ENCODE assay signal across 13 cellular contexts in genomic region chr1:42926235-42926869, GRCh38. TPM values are rescaled to one million over a fixed set of nuclear protein-coding genes. Genes with fewer than 3 reads are reported as not detected.
DNase-seq lines count a peak whose midpoint lies in the region; ATAC-seq and TF ChIP-seq lines count a peak whose summit lies in the region.
"Had no signal": no experiment of that assay in that cellular context is flagged by ENCODE, and none has a peak within 500 bp of the region (broad histone marks: within the 10 kb centered on the region; RNA-seq: fewer than 3 reads in every experiment).

No MANE protein-coding gene starts in this region.

- H3K27ac Mint-ChIP-seq in stimulated activated memory B cell treated with anti-CD40 and anti-IgM and Interleukin-4, amounts not matched to agents 10 μg/mL and 1 μg/mL and 100 μg/mL, for 72 hours = peak overlapping the region; percentile 82

- no peak for ATAC-seq in right cardiac atrium
- no peak for ATAC-seq in stimulated activated memory B cell treated with anti-CD40 and anti-IgM and Interleukin-4, amounts not matched to agents 10 μg/mL and 1 μg/mL and 100 μg/mL, for 72 hours
- no peak for ATAC-seq in GM19351 (IDR thresholded peaks at IDR 0.05; ENCODE audit: unreplicated experiment)
- ATAC-seq: activated naive CD4-positive, alpha-beta T cell treated with anti-CD3 and anti-CD28 coated beads, Interleukin-2, amount 50 U/mL, for 72 hours had no signal

- H3K36me3 Mint-ChIP-seq in stimulated activated memory B cell treated with anti-CD40 and anti-IgM and Interleukin-4, amounts not matched to agents 10 μg/mL and 1 μg/mL and 100 μg/mL, for 72 hours = peaks cover 61% of the 10 kb centered on the region

- WGBS in right cardiac atrium = 90% methylated on average over 4 of the region's 4 CpGs

- H3K27me3 Mint-ChIP-seq in stimulated activated memory B cell treated with anti-CD40 and anti-IgM and Interleukin-4, amounts not matched to agents 10 μg/mL and 1 μg/mL and 100 μg/mL, for 72 hours = no peaks in the 10 kb centered on the region

- H3K9me2 ChIP-seq in OCI-LY7 (ENCODE audit: insufficient read depth, low read length) = no peaks in the 10 kb centered on the region

- CTCF ChIA-PET in OCI-LY7 (lab: Charles Lee; ENCODE audit: unreplicated experiment) = no interaction called here

- BruUV-seq in OCI-LY7 (replicated peaks; lab: Mats Ljungman, UMichigan) = TSS peak; percentile 65

- H3K4me3 ChIP-seq in cardiac muscle cell (no peak overlapping the region), right cardiac atrium (ENCODE audit: low read length) (no peak overlapping the region), OCI-LY7 (ENCODE audit: low read depth, low read length, poor library complexity, severe bottlenecking) (no peak overlapping the region), dorsolateral prefrontal cortex (no peak overlapping the region)
- H3K4me3 ChIP-seq: stomach had no signal

- DNase-seq in cardiac muscle cell (ENCODE audit: low read depth in 1 of 2, low spot score in 1 of 2) = no peak
- DNase-seq in right cardiac atrium = no peak
- no peak for DNase-seq in OCI-LY7 (ENCODE audit: low spot score)
- no peak for DNase-seq in dorsolateral prefrontal cortex
- no peak for DNase-seq in GM13976 (ENCODE audit: low spot score)
- DNase-seq in Ammon's horn (ENCODE audit: low spot score) = no peak
- DNase-seq: kidney glomerular epithelial cell, NCI-H1694 treated with DMSO at 0.1 percent for 48 hours, NCI-H446, stomach had no signal

- H3K4me1 Mint-ChIP-seq in stimulated activated memory B cell treated with anti-CD40 and anti-IgM and Interleukin-4, amounts not matched to agents 10 μg/mL and 1 μg/mL and 100 μg/mL, for 72 hours = peaks cover 70% of the 10 kb centered on the region

- H3K9me3 ChIP-seq in cardiac muscle cell (ENCODE audit: low read depth) (no peaks in the 10 kb centered on the region), right cardiac atrium (ENCODE audit: control insufficient read depth, low read length) (no peaks in the 10 kb centered on the region), OCI-LY7 (ENCODE audit: low read length) (no peaks in the 10 kb centered on the region)
- H3K9me3 ChIP-seq: stomach had no signal

- H3K4me1 ChIP-seq in cardiac muscle cell (ENCODE audit: low read depth) (peaks cover 12% of the 10 kb centered on the region), right cardiac atrium (ENCODE audit: control insufficient read depth, insufficient read depth, low read length) (peaks cover 2% of the 10 kb centered on the region), OCI-LY7 (ENCODE audit: insufficient read depth, low read length, poor library complexity, severe bottlenecking) (peaks cover 31% of the 10 kb centered on the region)

- intact Hi-C loops in right cardiac atrium (cut with DNase I) (no loop called here), OCI-LY7 (cut with micrococcal nuclease; ENCODE audit: unreplicated experiment) (no loop called here), dorsolateral prefrontal cortex (cut with DNase I) (no loop called here)

- H3K27ac ChIP-seq in cardiac muscle cell (peak overlapping the region; percentile 57), right cardiac atrium (ENCODE audit: low read length) (no peak overlapping the region), OCI-LY7 (ENCODE audit: low read depth, low read length, poor library complexity, severe bottlenecking) (no peak overlapping the region), dorsolateral prefrontal cortex (peak overlapping the region in 44 of 59 donors; percentile 1 to 99 (median 97))

- TF ChIP-seq CTCF in cardiac muscle cell (IDR thresholded peaks at IDR 0.05; ENCODE audit: low read depth, low read length) = no peak
- TF ChIP-seq CTCF in OCI-LY7 (conservative IDR thresholded peaks at IDR 0.05; ENCODE audit: low read length) = no peak
- TF ChIP-seq CTCF in dorsolateral prefrontal cortex (IDR thresholded peaks at IDR 0.05 in 54 of 56, conservative IDR thresholded peaks at IDR 0.05 in 2 of 56; ENCODE audit: low read depth in 1 of 56, partially characterized antibody in 56 of 56) = no peak
- TF ChIP-seq CTCF in GM13976 (IDR thresholded peaks at IDR 0.05; ENCODE audit: borderline replicate concordance, control extremely low read depth, extremely low read depth, insufficient read depth, missing control alignments) = no peak

- POLR2A ChIA-PET in OCI-LY7 (lab: Charles Lee) = no interaction called here

- H3K36me3 ChIP-seq in cardiac muscle cell (peaks cover 43% of the 10 kb centered on the region), OCI-LY7 (ENCODE audit: insufficient read depth, low read length) (peaks cover 66% of the 10 kb centered on the region)

- peaks cover 5% of the 10 kb centered on the region; the same call in 1 of the 2 replicates for H3K79me2 ChIP-seq in OCI-LY7 (ENCODE audit: insufficient read depth, low read depth, low read length)

- no peak overlapping the region for H3K4me3 Mint-ChIP-seq in stimulated activated memory B cell treated with anti-CD40 and anti-IgM and Interleukin-4, amounts not matched to agents 10 μg/mL and 1 μg/mL and 100 μg/mL, for 72 hours

- no peak overlapping the region for H2AFZ ChIP-seq in OCI-LY7 (ENCODE audit: low read length)

- no peaks in the 10 kb centered on the region for H4K20me1 ChIP-seq in OCI-LY7 (ENCODE audit: insufficient read depth, low read length)

- H3K27me3 ChIP-seq in cardiac muscle cell (no peaks in the 10 kb centered on the region), right cardiac atrium (ENCODE audit: control insufficient read depth, insufficient read depth) (no peaks in the 10 kb centered on the region), dorsolateral prefrontal cortex (no peaks in the 10 kb centered on the region)
- H3K27me3 ChIP-seq: stomach had no signal

- in situ Hi-C loops in GM13976 (cut with MboI; ENCODE audit: low sequenced_read_pairs, unreplicated experiment) = no loop called here

- H3K9me3 Mint-ChIP-seq in stimulated activated memory B cell treated with anti-CD40 and anti-IgM and Interleukin-4, amounts not matched to agents 10 μg/mL and 1 μg/mL and 100 μg/mL, for 72 hours = no peaks in the 10 kb centered on the region
- H3K9me3 Mint-ChIP-seq: activated naive CD4-positive, alpha-beta T cell treated with anti-CD3 and anti-CD28 coated beads, Interleukin-2, amount 50 U/mL, for 72 hours had no signal

- no peak overlapping the region for H3K4me2 ChIP-seq in OCI-LY7 (ENCODE audit: low read length)

RNA-seq across cellular contexts. Expression of gene SLC2A1, which starts 32.3 kb away (rescaled TPM):
- 714 and 748 TPM in 2 replicates for total RNA-seq in cardiac muscle cell
- polyA plus RNA-seq in cardiac muscle cell = 215 and 243 TPM in 2 replicates
- 10 to 100 TPM in 3 of 4 donors, 1 to 10 TPM in 1; 8.1 to 25.7 (median 15.2) TPM for total RNA-seq in right cardiac atrium
- polyA plus RNA-seq in right cardiac atrium = 9.1 TPM
- total RNA-seq in OCI-LY7 (2014; rRNA removed; shearing (Covaris generic)) = 45.7 and 66.6 TPM in 2 replicates
- total RNA-seq in OCI-LY7 (2022) = 78.9 and 93.4 TPM in 2 replicates
- 100 to 1,000 TPM in 67 of 120 experiments, 10 to 100 TPM in 53; 36.8 to 290 (median 105) TPM for total RNA-seq in dorsolateral prefrontal cortex

Comparison
In these comparisons a context has a peak if more than half of its experiments do, and no peak if none do; other contexts are left out.
1. H3K27ac ChIP-seq: peak in cardiac muscle cell (single experiment) and dorsolateral prefrontal cortex (44 of 59); none in right cardiac atrium (single experiment) and OCI-LY7 (single experiment).